23 cellular contexts compared by ENCODE assay signal in genomic region chr2:96135171-96135570, GRCh38. TPM values are rescaled to one million over a fixed set of nuclear protein-coding genes. Genes with fewer than 3 reads are reported as not detected.
"Had no signal": no experiment of that assay in that cellular context is flagged by ENCODE, and none has a peak within 500 bp of the region (broad histone marks: within the 10 kb centered on the region; RNA-seq: fewer than 3 reads in every experiment).

No MANE protein-coding gene starts in this region.

- H3K27me3 Mint-ChIP-seq: stimulated activated naive CD8-positive, alpha-beta T cell treated with anti-CD3 and anti-CD28 coated beads, Interleukin-15, Interleukin-2, amounts not matched to agents 100 ng/mL and 50 ng/mL, for 24 hours had no signal

- ATAC-seq: gastroesophageal sphincter, left cardiac atrium had no signal

- DNase-seq: esophagus squamous epithelium; foreskin fibroblast; glutamatergic neuron; left cardiac atrium; left ventricle myocardium inferior; mesenchymal stem cell; midbrain; small intestine; stimulated activated CD4-positive, alpha-beta T cell treated with anti-CD3 and anti-CD28 coated beads, Interleukin-12 subunit alpha, Interleukin-12 subunit beta, amount 100 ng/mL, for 4 hours; stimulated activated CD4-positive, alpha-beta T cell treated with anti-CD3 and anti-CD28 coated beads, Interleukin-2, amount 100 ng/mL, for 48 hours; tibial artery; upper lobe of left lung; uterus had no signal

- H3K4me3 Mint-ChIP-seq: dendritic cell treated with granulocyte-macrophage colony-stimulating factor and Interleukin-4, amounts not matched to agents 40 ng/mL and 50 ng/mL, for 4 days; stimulated activated naive CD8-positive, alpha-beta T cell treated with anti-CD3 and anti-CD28 coated beads, Interleukin-15, Interleukin-2, amounts not matched to agents 100 ng/mL and 50 ng/mL, for 24 hours had no signal

- H3K4me1 ChIP-seq: gastroesophageal sphincter, left ventricle myocardium inferior, tibial artery, uterus had no signal

- H3K9me3 Mint-ChIP-seq: dendritic cell treated with granulocyte-macrophage colony-stimulating factor and Interleukin-4, amounts not matched to agents 40 ng/mL and 50 ng/mL, for 4 days; stimulated activated naive CD8-positive, alpha-beta T cell treated with anti-CD3 and anti-CD28 coated beads, Interleukin-15, Interleukin-2, amounts not matched to agents 100 ng/mL and 50 ng/mL, for 24 hours had no signal

- H3K27me3 ChIP-seq: right atrium auricular region, upper lobe of left lung, uterus had no signal

- H3K36me3 ChIP-seq: esophagus squamous epithelium, gastroesophageal sphincter, left ventricle myocardium inferior, right atrium auricular region, tibial artery, upper lobe of left lung, uterus had no signal

- H3K9me3 ChIP-seq: esophagus squamous epithelium, gastroesophageal sphincter, left ventricle myocardium inferior, right atrium auricular region, tibial artery, upper lobe of left lung, uterus had no signal

- H3K4me3 ChIP-seq: esophagus squamous epithelium, gastroesophageal sphincter, left ventricle myocardium inferior, lung, right atrium auricular region, tibial artery, upper lobe of left lung, uterus had no signal

- H3K27ac Mint-ChIP-seq: stimulated activated naive CD8-positive, alpha-beta T cell treated with anti-CD3 and anti-CD28 coated beads, Interleukin-15, Interleukin-2, amounts not matched to agents 100 ng/mL and 50 ng/mL, for 24 hours had no signal

- H3K27ac ChIP-seq: esophagus squamous epithelium, gastroesophageal sphincter, left ventricle myocardium inferior, right atrium auricular region, tibial artery, upper lobe of left lung, uterus had no signal

RNA-seq across cellular contexts. Expression of gene ASTL, which starts 3.1 kb away (rescaled TPM):
- total RNA-seq: epithelial cell of proximal tubule, gastroesophageal sphincter, left cardiac atrium, left ventricle myocardium inferior, lung, osteocyte, right atrium auricular region, temporal lobe, uterus had no signal
- polyA plus RNA-seq: keratinocyte, neural cell, small intestine had no signal

RNA-seq across cellular contexts. Expression of gene ADRA2B, which starts 18.8 kb away (rescaled TPM):
- total RNA-seq: osteocyte, temporal lobe had no signal
- polyA plus RNA-seq: keratinocyte, neural cell had no signal
